Comparison of ENCODE assay signal across 1 cellular context in the genomic region with DNA sequence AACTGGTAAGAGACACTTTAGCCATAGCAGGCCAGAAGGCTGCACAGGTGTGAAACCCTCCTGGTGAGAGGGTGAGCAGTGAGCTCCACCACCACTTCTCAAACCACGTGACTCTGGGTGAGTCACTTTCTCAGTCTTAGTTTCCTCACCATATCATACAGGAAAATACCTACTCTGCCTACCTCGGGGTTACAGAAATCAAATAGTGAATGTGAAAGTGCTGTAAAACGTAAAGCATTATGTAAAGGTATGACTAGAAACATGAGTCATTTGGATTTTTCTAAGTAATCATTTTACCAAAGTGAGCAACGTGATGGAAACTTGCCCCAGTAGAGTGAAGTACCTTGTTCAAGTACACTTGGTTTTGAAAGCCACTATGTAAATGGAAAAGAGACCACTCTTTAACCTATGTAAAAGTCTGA.
A peak's percentile ranks its signal among the peaks of the same experiment; 100 is the strongest.
TF ChIP-seq lines count a peak whose summit lies in the region.

No MANE protein-coding gene starts in this region.

TF ChIP-seq in K562, 482 proteins besides CTCF, POLR2A, EP300 and RAD21 (continued from another document and continues in another):
- TF ChIP-seq, protein P1, sequence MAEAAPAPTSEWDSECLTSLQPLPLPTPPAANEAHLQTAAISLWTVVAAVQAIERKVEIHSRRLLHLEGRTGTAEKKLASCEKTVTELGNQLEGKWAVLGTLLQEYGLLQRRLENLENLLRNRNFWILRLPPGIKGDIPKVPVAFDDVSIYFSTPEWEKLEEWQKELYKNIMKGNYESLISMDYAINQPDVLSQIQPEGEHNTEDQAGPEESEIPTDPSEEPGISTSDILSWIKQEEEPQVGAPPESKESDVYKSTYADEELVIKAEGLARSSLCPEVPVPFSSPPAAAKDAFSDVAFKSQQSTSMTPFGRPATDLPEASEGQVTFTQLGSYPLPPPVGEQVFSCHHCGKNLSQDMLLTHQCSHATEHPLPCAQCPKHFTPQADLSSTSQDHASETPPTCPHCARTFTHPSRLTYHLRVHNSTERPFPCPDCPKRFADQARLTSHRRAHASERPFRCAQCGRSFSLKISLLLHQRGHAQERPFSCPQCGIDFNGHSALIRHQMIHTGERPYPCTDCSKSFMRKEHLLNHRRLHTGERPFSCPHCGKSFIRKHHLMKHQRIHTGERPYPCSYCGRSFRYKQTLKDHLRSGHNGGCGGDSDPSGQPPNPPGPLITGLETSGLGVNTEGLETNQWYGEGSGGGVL (CRISPR knock-in tag; IDR thresholded peaks at IDR 0.05): no peak
- TF ChIP-seq RAD51 (IDR thresholded peaks at IDR 0.05; ENCODE audit: borderline replicate concordance, low read depth): peak; percentile 90
- no peak for TF ChIP-seq RBM34 (IDR thresholded peaks at IDR 0.05; ENCODE audit: borderline replicate concordance, insufficient read depth, low read length)
- no peak for TF ChIP-seq MYBL2 (IDR thresholded peaks at IDR 0.05; ENCODE audit: low read depth)
- TF ChIP-seq MYBL2 (CRISPR knock-in tag; IDR thresholded peaks at IDR 0.05; ENCODE audit: borderline replicate concordance): no peak
- TF ChIP-seq, protein P2, sequence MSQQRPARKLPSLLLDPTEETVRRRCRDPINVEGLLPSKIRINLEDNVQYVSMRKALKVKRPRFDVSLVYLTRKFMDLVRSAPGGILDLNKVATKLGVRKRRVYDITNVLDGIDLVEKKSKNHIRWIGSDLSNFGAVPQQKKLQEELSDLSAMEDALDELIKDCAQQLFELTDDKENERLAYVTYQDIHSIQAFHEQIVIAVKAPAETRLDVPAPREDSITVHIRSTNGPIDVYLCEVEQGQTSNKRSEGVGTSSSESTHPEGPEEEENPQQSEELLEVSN (IDR thresholded peaks at IDR 0.05; ENCODE audit: borderline replicate concordance in 1 of 2, extremely low read depth in 1 of 2, insufficient read depth in 1 of 2, insufficient read length in 1 of 2, low read depth in 1 of 2, low read length in 1 of 2, poor library complexity in 1 of 2, severe bottlenecking in 1 of 2): peak in 1 of 2 experiments; percentile 35
- TF ChIP-seq, protein P3, sequence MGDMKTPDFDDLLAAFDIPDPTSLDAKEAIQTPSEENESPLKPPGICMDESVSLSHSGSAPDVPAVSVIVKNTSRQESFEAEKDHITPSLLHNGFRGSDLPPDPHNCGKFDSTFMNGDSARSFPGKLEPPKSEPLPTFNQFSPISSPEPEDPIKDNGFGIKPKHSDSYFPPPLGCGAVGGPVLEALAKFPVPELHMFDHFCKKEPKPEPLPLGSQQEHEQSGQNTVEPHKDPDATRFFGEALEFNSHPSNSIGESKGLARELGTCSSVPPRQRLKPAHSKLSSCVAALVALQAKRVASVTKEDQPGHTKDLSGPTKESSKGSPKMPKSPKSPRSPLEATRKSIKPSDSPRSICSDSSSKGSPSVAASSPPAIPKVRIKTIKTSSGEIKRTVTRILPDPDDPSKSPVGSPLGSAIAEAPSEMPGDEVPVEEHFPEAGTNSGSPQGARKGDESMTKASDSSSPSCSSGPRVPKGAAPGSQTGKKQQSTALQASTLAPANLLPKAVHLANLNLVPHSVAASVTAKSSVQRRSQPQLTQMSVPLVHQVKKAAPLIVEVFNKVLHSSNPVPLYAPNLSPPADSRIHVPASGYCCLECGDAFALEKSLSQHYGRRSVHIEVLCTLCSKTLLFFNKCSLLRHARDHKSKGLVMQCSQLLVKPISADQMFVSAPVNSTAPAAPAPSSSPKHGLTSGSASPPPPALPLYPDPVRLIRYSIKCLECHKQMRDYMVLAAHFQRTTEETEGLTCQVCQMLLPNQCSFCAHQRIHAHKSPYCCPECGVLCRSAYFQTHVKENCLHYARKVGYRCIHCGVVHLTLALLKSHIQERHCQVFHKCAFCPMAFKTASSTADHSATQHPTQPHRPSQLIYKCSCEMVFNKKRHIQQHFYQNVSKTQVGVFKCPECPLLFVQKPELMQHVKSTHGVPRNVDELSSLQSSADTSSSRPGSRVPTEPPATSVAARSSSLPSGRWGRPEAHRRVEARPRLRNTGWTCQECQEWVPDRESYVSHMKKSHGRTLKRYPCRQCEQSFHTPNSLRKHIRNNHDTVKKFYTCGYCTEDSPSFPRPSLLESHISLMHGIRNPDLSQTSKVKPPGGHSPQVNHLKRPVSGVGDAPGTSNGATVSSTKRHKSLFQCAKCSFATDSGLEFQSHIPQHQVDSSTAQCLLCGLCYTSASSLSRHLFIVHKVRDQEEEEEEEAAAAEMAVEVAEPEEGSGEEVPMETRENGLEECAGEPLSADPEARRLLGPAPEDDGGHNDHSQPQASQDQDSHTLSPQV (IDR thresholded peaks at IDR 0.05): 0 out of 2 replicates have a peak, but pooled peaks have one; percentile 24
- no peak for TF ChIP-seq SMC3 (conservative IDR thresholded peaks at IDR 0.05; ENCODE audit: insufficient read depth, low read depth, low read length)
- no peak for TF ChIP-seq KLF16 (IDR thresholded peaks at IDR 0.05)
- TF ChIP-seq, protein P4, sequence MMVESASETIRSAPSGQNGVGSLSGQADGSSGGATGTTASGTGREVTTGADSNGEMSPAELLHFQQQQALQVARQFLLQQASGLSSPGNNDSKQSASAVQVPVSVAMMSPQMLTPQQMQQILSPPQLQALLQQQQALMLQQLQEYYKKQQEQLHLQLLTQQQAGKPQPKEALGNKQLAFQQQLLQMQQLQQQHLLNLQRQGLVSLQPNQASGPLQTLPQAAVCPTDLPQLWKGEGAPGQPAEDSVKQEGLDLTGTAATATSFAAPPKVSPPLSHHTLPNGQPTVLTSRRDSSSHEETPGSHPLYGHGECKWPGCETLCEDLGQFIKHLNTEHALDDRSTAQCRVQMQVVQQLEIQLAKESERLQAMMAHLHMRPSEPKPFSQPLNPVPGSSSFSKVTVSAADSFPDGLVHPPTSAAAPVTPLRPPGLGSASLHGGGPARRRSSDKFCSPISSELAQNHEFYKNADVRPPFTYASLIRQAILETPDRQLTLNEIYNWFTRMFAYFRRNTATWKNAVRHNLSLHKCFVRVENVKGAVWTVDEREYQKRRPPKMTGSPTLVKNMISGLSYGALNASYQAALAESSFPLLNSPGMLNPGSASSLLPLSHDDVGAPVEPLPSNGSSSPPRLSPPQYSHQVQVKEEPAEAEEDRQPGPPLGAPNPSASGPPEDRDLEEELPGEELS (CRISPR knock-in tag; IDR thresholded peaks at IDR 0.05; ENCODE audit: borderline replicate concordance): no peak
- TF ChIP-seq, protein P5, sequence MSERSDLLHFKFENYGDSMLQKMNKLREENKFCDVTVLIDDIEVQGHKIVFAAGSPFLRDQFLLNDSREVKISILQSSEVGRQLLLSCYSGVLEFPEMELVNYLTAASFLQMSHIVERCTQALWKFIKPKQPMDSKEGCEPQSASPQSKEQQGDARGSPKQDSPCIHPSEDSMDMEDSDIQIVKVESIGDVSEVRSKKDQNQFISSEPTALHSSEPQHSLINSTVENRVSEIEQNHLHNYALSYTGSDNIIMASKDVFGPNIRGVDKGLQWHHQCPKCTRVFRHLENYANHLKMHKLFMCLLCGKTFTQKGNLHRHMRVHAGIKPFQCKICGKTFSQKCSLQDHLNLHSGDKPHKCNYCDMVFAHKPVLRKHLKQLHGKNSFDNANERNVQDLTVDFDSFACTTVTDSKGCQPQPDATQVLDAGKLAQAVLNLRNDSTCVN (CRISPR knock-in tag; IDR thresholded peaks at IDR 0.05): no peak
- TF ChIP-seq, protein P6, sequence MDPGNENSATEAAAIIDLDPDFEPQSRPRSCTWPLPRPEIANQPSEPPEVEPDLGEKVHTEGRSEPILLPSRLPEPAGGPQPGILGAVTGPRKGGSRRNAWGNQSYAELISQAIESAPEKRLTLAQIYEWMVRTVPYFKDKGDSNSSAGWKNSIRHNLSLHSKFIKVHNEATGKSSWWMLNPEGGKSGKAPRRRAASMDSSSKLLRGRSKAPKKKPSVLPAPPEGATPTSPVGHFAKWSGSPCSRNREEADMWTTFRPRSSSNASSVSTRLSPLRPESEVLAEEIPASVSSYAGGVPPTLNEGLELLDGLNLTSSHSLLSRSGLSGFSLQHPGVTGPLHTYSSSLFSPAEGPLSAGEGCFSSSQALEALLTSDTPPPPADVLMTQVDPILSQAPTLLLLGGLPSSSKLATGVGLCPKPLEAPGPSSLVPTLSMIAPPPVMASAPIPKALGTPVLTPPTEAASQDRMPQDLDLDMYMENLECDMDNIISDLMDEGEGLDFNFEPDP (CRISPR knock-in tag; IDR thresholded peaks at IDR 0.05): no peak
- peak; percentile 51; the same call in 1 of the 2 replicates for TF ChIP-seq JUND (IDR thresholded peaks at IDR 0.05; ENCODE audit: borderline replicate concordance, low read depth, low read length)
- TF ChIP-seq JUND (tag; IDR thresholded peaks at IDR 0.05; ENCODE audit: borderline replicate concordance, low read depth, low read length): peak; percentile 13; the same call in 1 of the 3 replicates
- no peak for TF ChIP-seq TCFL5 (CRISPR knock-in tag; conservative IDR thresholded peaks at IDR 0.05)
- 0 out of 2 replicates have a peak, but pooled peaks have one; percentile 17 for TF ChIP-seq EHMT2 (IDR thresholded peaks at IDR 0.05)
- no peak for TF ChIP-seq RFX1 (IDR thresholded peaks at IDR 0.05)
- TF ChIP-seq NCOR1 (IDR thresholded peaks at IDR 0.05): no peak
- TF ChIP-seq ZBED1 (IDR thresholded peaks at IDR 0.05): no peak
- TF ChIP-seq, protein P7, sequence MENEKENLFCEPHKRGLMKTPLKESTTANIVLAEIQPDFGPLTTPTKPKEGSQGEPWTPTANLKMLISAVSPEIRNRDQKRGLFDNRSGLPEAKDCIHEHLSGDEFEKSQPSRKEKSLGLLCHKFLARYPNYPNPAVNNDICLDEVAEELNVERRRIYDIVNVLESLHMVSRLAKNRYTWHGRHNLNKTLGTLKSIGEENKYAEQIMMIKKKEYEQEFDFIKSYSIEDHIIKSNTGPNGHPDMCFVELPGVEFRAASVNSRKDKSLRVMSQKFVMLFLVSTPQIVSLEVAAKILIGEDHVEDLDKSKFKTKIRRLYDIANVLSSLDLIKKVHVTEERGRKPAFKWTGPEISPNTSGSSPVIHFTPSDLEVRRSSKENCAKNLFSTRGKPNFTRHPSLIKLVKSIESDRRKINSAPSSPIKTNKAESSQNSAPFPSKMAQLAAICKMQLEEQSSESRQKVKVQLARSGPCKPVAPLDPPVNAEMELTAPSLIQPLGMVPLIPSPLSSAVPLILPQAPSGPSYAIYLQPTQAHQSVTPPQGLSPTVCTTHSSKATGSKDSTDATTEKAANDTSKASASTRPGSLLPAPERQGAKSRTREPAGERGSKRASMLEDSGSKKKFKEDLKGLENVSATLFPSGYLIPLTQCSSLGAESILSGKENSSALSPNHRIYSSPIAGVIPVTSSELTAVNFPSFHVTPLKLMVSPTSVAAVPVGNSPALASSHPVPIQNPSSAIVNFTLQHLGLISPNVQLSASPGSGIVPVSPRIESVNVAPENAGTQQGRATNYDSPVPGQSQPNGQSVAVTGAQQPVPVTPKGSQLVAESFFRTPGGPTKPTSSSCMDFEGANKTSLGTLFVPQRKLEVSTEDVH (IDR thresholded peaks at IDR 0.05; ENCODE audit: low read depth, partially characterized antibody): no peak
- TF ChIP-seq ILF3 (IDR thresholded peaks at IDR 0.05; ENCODE audit: borderline replicate concordance): no peak
- TF ChIP-seq TAF9B (IDR thresholded peaks at IDR 0.05; ENCODE audit: partially characterized antibody): no peak
- TF ChIP-seq, protein P8, sequence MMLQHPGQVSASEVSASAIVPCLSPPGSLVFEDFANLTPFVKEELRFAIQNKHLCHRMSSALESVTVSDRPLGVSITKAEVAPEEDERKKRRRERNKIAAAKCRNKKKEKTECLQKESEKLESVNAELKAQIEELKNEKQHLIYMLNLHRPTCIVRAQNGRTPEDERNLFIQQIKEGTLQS (IDR thresholded peaks at IDR 0.05): peak; percentile 78
- TF ChIP-seq, protein P8 (CRISPR knock-in tag; conservative IDR thresholded peaks at IDR 0.05): no peak
- TF ChIP-seq, protein P9, sequence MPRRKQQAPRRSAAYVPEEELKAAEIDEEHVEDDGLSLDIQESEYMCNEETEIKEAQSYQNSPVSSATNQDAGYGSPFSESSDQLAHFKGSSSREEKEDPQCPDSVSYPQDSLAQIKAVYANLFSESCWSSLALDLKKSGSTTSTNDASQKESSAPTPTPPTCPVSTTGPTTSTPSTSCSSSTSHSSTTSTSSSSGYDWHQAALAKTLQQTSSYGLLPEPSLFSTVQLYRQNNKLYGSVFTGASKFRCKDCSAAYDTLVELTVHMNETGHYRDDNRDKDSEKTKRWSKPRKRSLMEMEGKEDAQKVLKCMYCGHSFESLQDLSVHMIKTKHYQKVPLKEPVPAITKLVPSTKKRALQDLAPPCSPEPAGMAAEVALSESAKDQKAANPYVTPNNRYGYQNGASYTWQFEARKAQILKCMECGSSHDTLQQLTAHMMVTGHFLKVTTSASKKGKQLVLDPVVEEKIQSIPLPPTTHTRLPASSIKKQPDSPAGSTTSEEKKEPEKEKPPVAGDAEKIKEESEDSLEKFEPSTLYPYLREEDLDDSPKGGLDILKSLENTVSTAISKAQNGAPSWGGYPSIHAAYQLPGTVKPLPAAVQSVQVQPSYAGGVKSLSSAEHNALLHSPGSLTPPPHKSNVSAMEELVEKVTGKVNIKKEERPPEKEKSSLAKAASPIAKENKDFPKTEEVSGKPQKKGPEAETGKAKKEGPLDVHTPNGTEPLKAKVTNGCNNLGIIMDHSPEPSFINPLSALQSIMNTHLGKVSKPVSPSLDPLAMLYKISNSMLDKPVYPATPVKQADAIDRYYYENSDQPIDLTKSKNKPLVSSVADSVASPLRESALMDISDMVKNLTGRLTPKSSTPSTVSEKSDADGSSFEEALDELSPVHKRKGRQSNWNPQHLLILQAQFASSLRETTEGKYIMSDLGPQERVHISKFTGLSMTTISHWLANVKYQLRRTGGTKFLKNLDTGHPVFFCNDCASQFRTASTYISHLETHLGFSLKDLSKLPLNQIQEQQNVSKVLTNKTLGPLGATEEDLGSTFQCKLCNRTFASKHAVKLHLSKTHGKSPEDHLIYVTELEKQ (CRISPR knock-in tag; IDR thresholded peaks at IDR 0.05): no peak
- TF ChIP-seq, protein P10, sequence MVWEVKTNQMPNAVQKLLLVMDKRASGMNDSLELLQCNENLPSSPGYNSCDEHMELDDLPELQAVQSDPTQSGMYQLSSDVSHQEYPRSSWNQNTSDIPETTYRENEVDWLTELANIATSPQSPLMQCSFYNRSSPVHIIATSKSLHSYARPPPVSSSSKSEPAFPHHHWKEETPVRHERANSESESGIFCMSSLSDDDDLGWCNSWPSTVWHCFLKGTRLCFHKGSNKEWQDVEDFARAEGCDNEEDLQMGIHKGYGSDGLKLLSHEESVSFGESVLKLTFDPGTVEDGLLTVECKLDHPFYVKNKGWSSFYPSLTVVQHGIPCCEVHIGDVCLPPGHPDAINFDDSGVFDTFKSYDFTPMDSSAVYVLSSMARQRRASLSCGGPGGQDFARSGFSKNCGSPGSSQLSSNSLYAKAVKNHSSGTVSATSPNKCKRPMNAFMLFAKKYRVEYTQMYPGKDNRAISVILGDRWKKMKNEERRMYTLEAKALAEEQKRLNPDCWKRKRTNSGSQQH (CRISPR knock-in tag; IDR thresholded peaks at IDR 0.05): no peak
- no peak for TF ChIP-seq GABPB2 (CRISPR knock-in tag; conservative IDR thresholded peaks at IDR 0.05)
- no peak for TF ChIP-seq PYGO2 (tag; IDR thresholded peaks at IDR 0.05)
- TF ChIP-seq, protein P11, sequence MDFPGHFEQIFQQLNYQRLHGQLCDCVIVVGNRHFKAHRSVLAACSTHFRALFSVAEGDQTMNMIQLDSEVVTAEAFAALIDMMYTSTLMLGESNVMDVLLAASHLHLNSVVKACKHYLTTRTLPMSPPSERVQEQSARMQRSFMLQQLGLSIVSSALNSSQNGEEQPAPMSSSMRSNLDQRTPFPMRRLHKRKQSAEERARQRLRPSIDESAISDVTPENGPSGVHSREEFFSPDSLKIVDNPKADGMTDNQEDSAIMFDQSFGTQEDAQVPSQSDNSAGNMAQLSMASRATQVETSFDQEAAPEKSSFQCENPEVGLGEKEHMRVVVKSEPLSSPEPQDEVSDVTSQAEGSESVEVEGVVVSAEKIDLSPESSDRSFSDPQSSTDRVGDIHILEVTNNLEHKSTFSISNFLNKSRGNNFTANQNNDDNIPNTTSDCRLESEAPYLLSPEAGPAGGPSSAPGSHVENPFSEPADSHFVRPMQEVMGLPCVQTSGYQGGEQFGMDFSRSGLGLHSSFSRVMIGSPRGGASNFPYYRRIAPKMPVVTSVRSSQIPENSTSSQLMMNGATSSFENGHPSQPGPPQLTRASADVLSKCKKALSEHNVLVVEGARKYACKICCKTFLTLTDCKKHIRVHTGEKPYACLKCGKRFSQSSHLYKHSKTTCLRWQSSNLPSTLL (IDR thresholded peaks at IDR 0.05): no peak
